Comparison of ENCODE assay signal across 8 cellular contexts in genomic region chr9:2015581-2016410, GRCh38. TPM values are rescaled to one million over a fixed set of nuclear protein-coding genes. Genes with fewer than 3 reads are reported as not detected.
DNase-seq lines count a peak whose midpoint lies in the region; ATAC-seq, FAIRE-seq and TF ChIP-seq lines count a peak whose summit lies in the region.

No MANE protein-coding gene starts in this region.

- H2AFZ ChIP-seq in endothelial cell of umbilical vein (ENCODE audit: low read depth, low read length): peak overlapping the region; percentile 87

- no peak for TF ChIP-seq CTCF in endothelial cell of umbilical vein (IDR thresholded peaks at IDR 0.05; ENCODE audit: extremely low read depth in 1 of 2, insufficient read depth in 1 of 2, low read depth in 1 of 2, low read length in 2 of 2)

- DNase-seq in C1 segment of cervical spinal cord (lab: John Stamatoyannopoulos, UW) (peak in 12 of 14 donors; percentile 50 to 83 (median 70)), NCI-H226 (peak; percentile 16), endothelial cell of umbilical vein (ENCODE audit: low read depth, low spot score) (peak; percentile 54), midbrain (lab: John Stamatoyannopoulos, UW) (peak; percentile 71)
- DNase-seq in activated CD8-positive, alpha-beta memory T cell treated with anti-CD3 and anti-CD28 coated beads, Interleukin-2, amount 50 U/mL, for 48 hours: peak; percentile 81
- DNase-seq in stimulated activated CD8-positive, alpha-beta memory T cell treated with anti-CD3 and anti-CD28 coated beads, Interleukin-4, amount 100 ng/mL, for 24 hours (ENCODE audit: low read depth): peak; percentile 23

- ATAC-seq in GM21737 (IDR thresholded peaks at IDR 0.05; ENCODE audit: unreplicated experiment) (peak; percentile 0), HG03196 (IDR thresholded peaks at IDR 0.05; ENCODE audit: unreplicated experiment) (no peak)

- H3K36me3 ChIP-seq in endothelial cell of umbilical vein (ENCODE audit: control insufficient read depth in 2 of 2, extremely low read depth in 1 of 2, insufficient read depth in 2 of 2, low read length in 2 of 2): no peaks in the 10 kb centered on the region

- H4K20me1 ChIP-seq in endothelial cell of umbilical vein (replicated peaks; ENCODE audit: control insufficient read depth, extremely low read depth, insufficient read depth, low read length): no peaks in the 10 kb centered on the region

- TSS peak; percentile 78 for BruUV-seq in endothelial cell of umbilical vein (replicated peaks; lab: Mats Ljungman, UMichigan)

- peaks cover 23% of the 10 kb centered on the region for H3K79me2 ChIP-seq in endothelial cell of umbilical vein (ENCODE audit: control insufficient read depth, insufficient read depth, low read length)

- peak overlapping the region; percentile 89 for H3K4me2 ChIP-seq in endothelial cell of umbilical vein (ENCODE audit: insufficient read depth, low read length)

- H3K4me3 ChIP-seq in endothelial cell of umbilical vein (replicated peaks in 1 of 3; ENCODE audit: insufficient read depth in 1 of 3, low read depth in 1 of 3, low read length in 3 of 3): peak overlapping the region; percentile 63 to 86 (median 86)

- TF ChIP-seq POLR2A in endothelial cell of umbilical vein (IDR thresholded peaks at IDR 0.05; ENCODE audit: low read depth, low read length): no peak

- no peaks in the 10 kb centered on the region for H3K9me1 ChIP-seq in endothelial cell of umbilical vein (replicated peaks; ENCODE audit: control insufficient read depth, extremely low read depth, insufficient read depth, low read length)

- H3K27me3 ChIP-seq in endothelial cell of umbilical vein (ENCODE audit: control insufficient read depth in 2 of 2, insufficient read depth in 2 of 2, low read length in 2 of 2): peaks cover 2 to 6% of the 10 kb centered on the region in 2 experiments

- FAIRE-seq in endothelial cell of umbilical vein (lab: Jason Lieb, UNC): no peak

- peaks cover 21% of the 10 kb centered on the region for H3K4me1 ChIP-seq in endothelial cell of umbilical vein (ENCODE audit: control insufficient read depth, extremely low read depth, insufficient read depth, low read length)

- dilution Hi-C loops in endothelial cell of umbilical vein (cut with MboI; ENCODE audit: extremely low pct_ligation_motif_present, low sequenced_read_pairs): no loop called here

- CTCF ChIA-PET in endothelial cell of umbilical vein (lab: Charles Lee): interaction anchor here (1.1 to 2.8 kb wide), 4 partner anchors 11 to 731 kb away, joined by 3 to 13 read pairs (median 8); no protein-coding TSS in a partner anchor

- peak overlapping the region; percentile 49 for H3K27ac ChIP-seq in endothelial cell of umbilical vein (ENCODE audit: insufficient read depth, low read depth, low read length)

- intact Hi-C loops in endothelial cell of umbilical vein (cut with micrococcal nuclease): loop anchor here (1.0 to 5.0 kb wide), 9 partner anchors 11 to 1319 kb away; partner anchors contain the start of gene PUM3

- no peaks in the 10 kb centered on the region for H3K9me3 ChIP-seq in endothelial cell of umbilical vein (replicated peaks; ENCODE audit: control insufficient read depth, insufficient read depth, low read length)

- H3K9ac ChIP-seq in endothelial cell of umbilical vein (replicated peaks; ENCODE audit: extremely low read depth, insufficient read depth, low read length): peak overlapping the region; percentile 78

- POLR2A ChIA-PET in endothelial cell of umbilical vein (lab: Charles Lee): interaction anchor here (1.5 kb wide), 1 partner anchor 39 kb away, joined by 4 read pairs; no protein-coding TSS in a partner anchor

TF ChIP-seq in endothelial cell of umbilical vein, 7 proteins besides CTCF, POLR2A, EP300 and RAD21:
- TF ChIP-seq EZH2 (IDR thresholded peaks at IDR 0.05; ENCODE audit: borderline replicate concordance, low read depth, low read length, severe bottlenecking) (no peak), FOS (IDR thresholded peaks at IDR 0.05; ENCODE audit: borderline replicate concordance, insufficient read depth, low read length) (no peak), GATA2 (IDR thresholded peaks at IDR 0.05; ENCODE audit: insufficient read depth, insufficient read length, low read depth, low read length) (no peak), POLR2AphosphoS5 (IDR thresholded peaks at IDR 0.05; ENCODE audit: insufficient read depth, low read depth, low read length) (no peak), MAX (IDR thresholded peaks at IDR 0.05; ENCODE audit: insufficient read depth, insufficient read length) (no peak), MYC (IDR thresholded peaks at IDR 0.05; ENCODE audit: low read depth, low read length) (no peak), JUN (IDR thresholded peaks at IDR 0.05; ENCODE audit: borderline replicate concordance, insufficient read depth, insufficient read length, low read depth) (no peak)
TF ChIP-seq in endothelial cell of umbilical vein: peak in this region for 0.

RNA-seq across cellular contexts. Expression of gene SMARCA2, which starts 0.6 kb away (rescaled TPM):
- total RNA-seq in endothelial cell of umbilical vein: 79.9 TPM in 2 replicates
- 45.8 and 54.5 TPM in 2 replicates for polyA plus RNA-seq in endothelial cell of umbilical vein
- polyA plus RNA-seq in endothelial cell of umbilical vein (2011; cell fraction: cytosol; rRNA removed): 29.7 and 34.8 TPM in 2 replicates
- 54.4 and 61.9 TPM in 2 replicates for polyA plus RNA-seq in endothelial cell of umbilical vein (2011; cell fraction: nucleus; rRNA removed)
- 42.9 and 46.1 TPM in 2 replicates for polyA plus RNA-seq in endothelial cell of umbilical vein (2012)
- 134 and 153 TPM in 2 replicates for polyA minus RNA-seq in endothelial cell of umbilical vein
- 33.7 TPM for polyA minus RNA-seq in endothelial cell of umbilical vein (2011; cell fraction: cytosol; rRNA and poly(A)+ RNA removed)
- 158 and 170 TPM in 2 replicates for polyA minus RNA-seq in endothelial cell of umbilical vein (2011; cell fraction: nucleus; rRNA and poly(A)+ RNA removed)

Comparison
In these comparisons a context has a peak if more than half of its experiments do, and no peak if none do; other contexts are left out.
1. DNase-seq: peak in every context shown above with its lines; median percentile 81 in activated CD8-positive, alpha-beta memory T cell treated with anti-CD3 and anti-CD28 coated beads, Interleukin-2, amount 50 U/mL, for 48 hours; 71 in midbrain; 70 in C1 segment of cervical spinal cord; 54 in endothelial cell of umbilical vein; 23 in stimulated activated CD8-positive, alpha-beta memory T cell treated with anti-CD3 and anti-CD28 coated beads, Interleukin-4, amount 100 ng/mL, for 24 hours; 16 in NCI-H226.